Comparison of ENCODE assay signal across 8 cellular contexts in the genomic region with DNA sequence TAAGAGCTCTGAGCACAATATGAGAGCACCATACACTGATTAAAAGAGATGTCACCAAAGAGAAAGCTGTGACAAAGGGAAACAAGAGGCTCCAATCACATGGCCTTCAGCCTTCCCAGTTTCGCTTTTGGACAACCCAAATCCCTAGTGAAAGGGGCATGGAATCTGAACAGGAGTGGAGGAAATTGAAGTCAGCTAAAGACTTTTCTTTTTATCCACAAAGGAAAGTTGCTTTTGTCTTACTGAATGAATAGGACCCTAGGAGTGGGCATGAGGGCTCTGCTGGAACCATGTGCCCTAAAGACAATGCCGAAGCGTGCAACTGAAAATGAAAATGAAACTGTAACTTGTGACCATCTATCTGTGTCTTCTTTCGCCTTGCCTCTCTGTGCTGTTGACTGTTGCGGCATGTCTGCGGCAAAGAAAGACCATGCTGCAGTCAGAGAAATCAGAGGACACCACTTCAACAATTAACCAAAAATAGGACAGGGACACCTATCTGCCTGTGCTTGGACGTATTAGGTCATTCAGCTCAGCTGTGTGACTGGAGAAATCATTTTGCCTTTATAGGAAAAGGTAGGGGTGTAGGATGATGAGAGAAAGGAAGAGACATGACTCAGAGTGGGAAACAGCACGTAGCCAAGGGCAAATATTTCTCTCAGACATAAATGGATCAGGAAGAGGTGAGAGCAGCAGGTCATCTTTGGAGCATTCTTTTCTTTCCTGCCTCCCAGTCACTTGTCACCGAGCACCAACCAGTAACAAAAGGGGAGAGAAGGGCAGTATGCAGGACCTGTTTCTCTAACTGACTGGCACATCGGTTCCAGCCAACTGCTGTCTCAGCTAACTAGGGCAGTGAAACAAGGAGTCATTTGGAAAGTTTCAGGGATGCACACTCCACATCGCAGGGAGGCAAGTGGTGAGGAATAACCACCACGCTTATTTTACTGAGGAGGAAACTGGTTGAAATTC. TPM values are rescaled to one million over a fixed set of nuclear protein-coding genes. Genes with fewer than 3 reads are reported as not detected.
A peak's percentile ranks its signal among the peaks of the same experiment; 100 is the strongest.
DNase-seq lines count a peak whose midpoint lies in the region; ATAC-seq, FAIRE-seq and TF ChIP-seq lines count a peak whose summit lies in the region.

No MANE protein-coding gene starts in this region.

- TF ChIP-seq CTCF in HEK293 (tag by site-specific recombination; IDR thresholded peaks at IDR 0.05) (no peak), MM.1S (IDR thresholded peaks at IDR 0.05; ENCODE audit: low read length) (no peak), keratinocyte (optimal IDR thresholded peaks at IDR 0.05 in 1 of 3, IDR thresholded peaks at IDR 0.05 in 1 of 3, conservative IDR thresholded peaks at IDR 0.05 in 1 of 3; ENCODE audit: extremely low read depth in 1 of 3, insufficient read depth in 2 of 3, low read length in 3 of 3) (no peak)

- POLR2A ChIA-PET in activated CD4-positive, alpha-beta T cell treated with anti-CD3 and anti-CD28 coated beads, Interleukin-2, amount 10 ng/mL, durations not matched to agents 7 days and 5 days (lab: Charles Lee), result no interaction called here
- POLR2A ChIA-PET in HEK293 (lab: Yijun Ruan, JAX), result interaction anchor here (0.7 to 1.5 kb wide), 3 partner anchors 12 to 15 kb away, joined by 3 to 5 read pairs (median 5); partner anchors contain the start of genes CAV1 and CAV2
- POLR2A ChIA-PET in activated naive CD8-positive, alpha-beta T cell treated with anti-CD3 and anti-CD28 coated beads, Interleukin-2, amount 10 ng/mL, durations not matched to agents 7 days and 5 days (lab: Charles Lee), result no interaction called here

- ATAC-seq in activated naive CD8-positive, alpha-beta T cell treated with anti-CD3 and anti-CD28 coated beads, Interleukin-2, amount 10 ng/mL, durations not matched to agents 7 days and 5 days (ENCODE audit: low read depth), result peak; percentile 68

- CTCF ChIA-PET in activated CD4-positive, alpha-beta T cell treated with anti-CD3 and anti-CD28 coated beads, Interleukin-2, amount 10 ng/mL, durations not matched to agents 7 days and 5 days (lab: Charles Lee), result interaction anchor here (1.9 kb wide), 1 partner anchor 14 kb away, joined by 6 read pairs; the partner anchor contains the start of gene CAV1
- CTCF ChIA-PET in HEK293 (lab: Yijun Ruan, JAX), result no interaction called here

- peaks cover 14% of the 10 kb centered on the region for H3K4me1 Mint-ChIP-seq in activated CD4-positive, alpha-beta T cell treated with anti-CD3 and anti-CD28 coated beads, Interleukin-2, amount 10 ng/mL, durations not matched to agents 7 days and 5 days
- peaks cover 10% of the 10 kb centered on the region for H3K4me1 Mint-ChIP-seq in activated naive CD8-positive, alpha-beta T cell treated with anti-CD3 and anti-CD28 coated beads, Interleukin-2, amount 10 ng/mL, durations not matched to agents 7 days and 5 days

- peak overlapping the region; percentile 48; the same call in 1 of the 2 replicates for H3K27ac ChIP-seq in HEK293 (ENCODE audit: extremely low read depth, low read depth, low read length)
- H3K27ac ChIP-seq in MM.1S (ENCODE audit: low read length), result peak overlapping the region; percentile 79
- peak overlapping the region; percentile 93 for H3K27ac ChIP-seq in keratinocyte (ENCODE audit: control insufficient read depth, insufficient read depth, low read length)
- H3K27ac ChIP-seq in temporal lobe (ENCODE audit: low read depth, low read length), result peak overlapping the region; percentile 28

- H3K27ac Mint-ChIP-seq in activated CD4-positive, alpha-beta T cell treated with anti-CD3 and anti-CD28 coated beads, Interleukin-2, amount 10 ng/mL, durations not matched to agents 7 days and 5 days, result peak overlapping the region; percentile 54
- peak overlapping the region; percentile 18 for H3K27ac Mint-ChIP-seq in activated naive CD8-positive, alpha-beta T cell treated with anti-CD3 and anti-CD28 coated beads, Interleukin-2, amount 10 ng/mL, durations not matched to agents 7 days and 5 days

- peaks cover 27% of the 10 kb centered on the region for H3F3A ChIP-seq in MM.1S (ENCODE audit: insufficient read depth, low read length)

- H4K20me1 ChIP-seq in MM.1S (ENCODE audit: insufficient read depth, low read length) (no peaks in the 10 kb centered on the region), keratinocyte (ENCODE audit: control insufficient read depth, extremely low read depth, insufficient read depth, low read length) (no peaks in the 10 kb centered on the region)

- H3K9me3 Mint-ChIP-seq in activated CD4-positive, alpha-beta T cell treated with anti-CD3 and anti-CD28 coated beads, Interleukin-2, amount 10 ng/mL, durations not matched to agents 7 days and 5 days, result no peaks in the 10 kb centered on the region
- no peaks in the 10 kb centered on the region for H3K9me3 Mint-ChIP-seq in activated naive CD8-positive, alpha-beta T cell treated with anti-CD3 and anti-CD28 coated beads, Interleukin-2, amount 10 ng/mL, durations not matched to agents 7 days and 5 days

- H3K9ac ChIP-seq in MM.1S (ENCODE audit: low read length) (peak overlapping the region; percentile 57), keratinocyte (ENCODE audit: control insufficient read depth, extremely low read depth, insufficient read depth, low read length) (peak overlapping the region; percentile 81)

- peak overlapping the region; percentile 69 for H2AFZ ChIP-seq in MM.1S (ENCODE audit: low read length)
- peak overlapping the region; percentile 76 for H2AFZ ChIP-seq in keratinocyte (ENCODE audit: control insufficient read depth, low read length)

- H3K4me2 ChIP-seq in MM.1S (ENCODE audit: low read depth, low read length) (peak overlapping the region; percentile 74), keratinocyte (ENCODE audit: control insufficient read depth, extremely low read depth, insufficient read depth, low read depth, low read length) (peak overlapping the region; percentile 99)

- no peak for DNase-seq in activated CD4-positive, alpha-beta T cell treated with anti-CD3 and anti-CD28 coated beads, Interleukin-2, amount 10 ng/mL, durations not matched to agents 7 days and 5 days
- no peak for DNase-seq in activated CD4-positive, alpha-beta T cell treated with anti-CD3 and anti-CD28 coated beads for 48 hours
- peak; percentile 96 for DNase-seq in MM.1S
- DNase-seq in activated naive CD8-positive, alpha-beta T cell treated with anti-CD3 and anti-CD28 coated beads, Interleukin-2, amount 10 ng/mL, durations not matched to agents 7 days and 5 days, result no peak
- no peak for DNase-seq in keratinocyte (ENCODE audit: low read depth, low spot score)
- no peak for DNase-seq in stimulated activated CD4-positive, alpha-beta T cell treated with anti-CD3 and anti-CD28 coated beads, Interleukin-2, amount 100 ng/mL, for 24 hours

- H3K4me3 ChIP-seq in HEK293 (ENCODE audit: low read depth, low read length) (peak overlapping the region; percentile 19), MM.1S (ENCODE audit: low read length) (peak overlapping the region; percentile 62), keratinocyte (ENCODE audit: control insufficient read depth in 2 of 3, extremely low read depth in 1 of 3, insufficient read depth in 2 of 3, low read depth in 1 of 3, low read length in 3 of 3) (peak overlapping the region; percentile 6 to 82 (median 79))

- no peaks in the 10 kb centered on the region for H3K9me2 ChIP-seq in MM.1S (replicated peaks; ENCODE audit: insufficient read depth, low read length)

- no peaks in the 10 kb centered on the region for H3K36me3 Mint-ChIP-seq in activated CD4-positive, alpha-beta T cell treated with anti-CD3 and anti-CD28 coated beads, Interleukin-2, amount 10 ng/mL, durations not matched to agents 7 days and 5 days (ENCODE audit: low read depth)
- H3K36me3 Mint-ChIP-seq in activated naive CD8-positive, alpha-beta T cell treated with anti-CD3 and anti-CD28 coated beads, Interleukin-2, amount 10 ng/mL, durations not matched to agents 7 days and 5 days, result no peaks in the 10 kb centered on the region

- FAIRE-seq in keratinocyte (lab: Jason Lieb, UNC), result peak; percentile 98

- H3K27me3 ChIP-seq in MM.1S (replicated peaks; ENCODE audit: insufficient read depth, low read length), result no peaks in the 10 kb centered on the region
- no peaks in the 10 kb centered on the region for H3K27me3 ChIP-seq in keratinocyte (ENCODE audit: control insufficient read depth, extremely low read depth, insufficient read depth, low read length)

- H3K4me1 ChIP-seq in HEK293 (ENCODE audit: control insufficient read depth, insufficient read depth, low read length) (peaks cover 18% of the 10 kb centered on the region), MM.1S (ENCODE audit: low read length) (peaks cover 19% of the 10 kb centered on the region), keratinocyte (ENCODE audit: control insufficient read depth, extremely low read depth, insufficient read depth, low read length) (peaks cover 28% of the 10 kb centered on the region)

- H3K9me3 ChIP-seq in HEK293 (ENCODE audit: control insufficient read depth, insufficient read depth, low read depth, low read length), result no peaks in the 10 kb centered on the region
- no peaks in the 10 kb centered on the region for H3K9me3 ChIP-seq in MM.1S (replicated peaks; ENCODE audit: insufficient read depth, low read length)
- no peaks in the 10 kb centered on the region for H3K9me3 ChIP-seq in keratinocyte (ENCODE audit: control insufficient read depth, low read depth, low read length)

- peaks cover 36% of the 10 kb centered on the region for H3K27me3 Mint-ChIP-seq in activated CD4-positive, alpha-beta T cell treated with anti-CD3 and anti-CD28 coated beads, Interleukin-2, amount 10 ng/mL, durations not matched to agents 7 days and 5 days
- peaks cover 23% of the 10 kb centered on the region for H3K27me3 Mint-ChIP-seq in activated naive CD8-positive, alpha-beta T cell treated with anti-CD3 and anti-CD28 coated beads, Interleukin-2, amount 10 ng/mL, durations not matched to agents 7 days and 5 days

- dilution Hi-C loops in keratinocyte (cut with MboI; ENCODE audit: extremely low pct_ligation_motif_present, low sequenced_read_pairs), result loop anchor here (25.0 kb wide), 1 partner anchor 250 kb away; no protein-coding TSS in a partner anchor

- H3K79me2 ChIP-seq in MM.1S (ENCODE audit: low read length) (no peaks in the 10 kb centered on the region), keratinocyte (ENCODE audit: control insufficient read depth, insufficient read depth, low read length) (no peaks in the 10 kb centered on the region)

- H3K36me3 ChIP-seq in HEK293 (ENCODE audit: control insufficient read depth in 2 of 2, insufficient read depth in 1 of 2, low read length in 2 of 2) (peaks cover 0 to 7% of the 10 kb centered on the region in 2 experiments; a peak in 2 of 3 replicates), MM.1S (replicated peaks; ENCODE audit: insufficient read depth, low read length) (no peaks in the 10 kb centered on the region), keratinocyte (ENCODE audit: control insufficient read depth in 2 of 2, extremely low read depth in 1 of 2, insufficient read depth in 2 of 2, low read length in 2 of 2) (peaks cover 0 to 2% of the 10 kb centered on the region in 2 experiments)

- H3K4me3 Mint-ChIP-seq in activated CD4-positive, alpha-beta T cell treated with anti-CD3 and anti-CD28 coated beads, Interleukin-2, amount 10 ng/mL, durations not matched to agents 7 days and 5 days, result peak overlapping the region; percentile 51
- peak overlapping the region; percentile 52 for H3K4me3 Mint-ChIP-seq in activated naive CD8-positive, alpha-beta T cell treated with anti-CD3 and anti-CD28 coated beads, Interleukin-2, amount 10 ng/mL, durations not matched to agents 7 days and 5 days

- H3K9me1 ChIP-seq in keratinocyte (ENCODE audit: control insufficient read depth, extremely low read depth, insufficient read depth, low read length), result no peaks in the 10 kb centered on the region

RNA-seq across cellular contexts. Expression of gene CAV2, which starts 12.3 kb away (rescaled TPM):
- not detected for total RNA-seq in activated CD4-positive, alpha-beta T cell treated with anti-CD3 and anti-CD28 coated beads, Interleukin-2, amount 10 ng/mL, durations not matched to agents 7 days and 5 days
- not detected for total RNA-seq in activated naive CD8-positive, alpha-beta T cell treated with anti-CD3 and anti-CD28 coated beads, Interleukin-2, amount 10 ng/mL, durations not matched to agents 7 days and 5 days
- 467 to 631 TPM (median 530 TPM) in 3 replicates for polyA plus RNA-seq in keratinocyte
- 140 TPM for polyA plus RNA-seq in keratinocyte (2011; ENCODE audit: low read depth)
- 511 and 813 TPM in 2 replicates for polyA plus RNA-seq in keratinocyte (2011; cell fraction: cytosol; rRNA removed)
- 329 and 358 TPM in 2 replicates for polyA plus RNA-seq in keratinocyte (2011; cell fraction: nucleus; rRNA removed)
- 170 and 280 TPM in 2 replicates for polyA plus RNA-seq in keratinocyte (2012; ENCODE audit: low replicate concordance)
- polyA minus RNA-seq in keratinocyte, result 373 to 543 TPM (median 498 TPM) in 3 replicates
- polyA minus RNA-seq in keratinocyte (2011; cell fraction: cytosol; rRNA and poly(A)+ RNA removed), result 618 TPM
- polyA minus RNA-seq in keratinocyte (2011; cell fraction: nucleus; rRNA and poly(A)+ RNA removed), result 114 and 202 TPM in 2 replicates
- 19.2 TPM for total RNA-seq in temporal lobe

RNA-seq across cellular contexts. Expression of gene CAV1, which starts 13.0 kb away (rescaled TPM):
- total RNA-seq in activated CD4-positive, alpha-beta T cell treated with anti-CD3 and anti-CD28 coated beads, Interleukin-2, amount 10 ng/mL, durations not matched to agents 7 days and 5 days, result not detected
- total RNA-seq in activated naive CD8-positive, alpha-beta T cell treated with anti-CD3 and anti-CD28 coated beads, Interleukin-2, amount 10 ng/mL, durations not matched to agents 7 days and 5 days, result under 1 TPM in 1 of 2 experiments, not detected in 1; 0.23 TPM
- polyA plus RNA-seq in keratinocyte, result 2,867 to 2,979 TPM (median 2,905 TPM) in 3 replicates
- polyA plus RNA-seq in keratinocyte (2011; ENCODE audit: low read depth), result 537 TPM
- 3,107 and 4,303 TPM in 2 replicates for polyA plus RNA-seq in keratinocyte (2011; cell fraction: cytosol; rRNA removed)
- 2,001 and 2,393 TPM in 2 replicates for polyA plus RNA-seq in keratinocyte (2011; cell fraction: nucleus; rRNA removed)
- 370 and 1,627 TPM in 2 replicates for polyA plus RNA-seq in keratinocyte (2012; ENCODE audit: low replicate concordance)
- polyA minus RNA-seq in keratinocyte, result 4,413 to 5,248 TPM (median 4,690 TPM) in 3 replicates
- polyA minus RNA-seq in keratinocyte (2011; cell fraction: cytosol; rRNA and poly(A)+ RNA removed), result 1,844 TPM
- polyA minus RNA-seq in keratinocyte (2011; cell fraction: nucleus; rRNA and poly(A)+ RNA removed), result 723 and 1,290 TPM in 2 replicates
- total RNA-seq in temporal lobe, result 16.7 TPM

Comparison
In these comparisons a context has a peak if more than half of its experiments do, and no peak if none do; other contexts are left out.
1. H3K27ac ChIP-seq: peak in every context shown above with its lines; median percentile 93 in keratinocyte; 79 in MM.1S; 48 in HEK293; 28 in temporal lobe.
2. H3K4me3 ChIP-seq: peak in every context shown above with its lines; median percentile 79 in keratinocyte; 62 in MM.1S; 19 in HEK293.
3. RNA of gene CAV2, which starts 12.3 kb away (total RNA-seq): 19.2 TPM in temporal lobe (single experiment); not detected in activated naive CD8-positive, alpha-beta T cell treated with anti-CD3 and anti-CD28 coated beads, Interleukin-2, amount 10 ng/mL, durations not matched to agents 7 days and 5 days and not detected in activated CD4-positive, alpha-beta T cell treated with anti-CD3 and anti-CD28 coated beads, Interleukin-2, amount 10 ng/mL, durations not matched to agents 7 days and 5 days; every median in the first group is over 10 times any median in the second.
4. RNA of gene CAV1, which starts 13.0 kb away (total RNA-seq): 16.7 TPM in temporal lobe (single experiment); 0.23 TPM in activated naive CD8-positive, alpha-beta T cell treated with anti-CD3 and anti-CD28 coated beads, Interleukin-2, amount 10 ng/mL, durations not matched to agents 7 days and 5 days and not detected in activated CD4-positive, alpha-beta T cell treated with anti-CD3 and anti-CD28 coated beads, Interleukin-2, amount 10 ng/mL, durations not matched to agents 7 days and 5 days; every median in the first group is over 10 times any median in the second.